ENCODE assay signal across 9 cellular contexts in the genomic region with DNA sequence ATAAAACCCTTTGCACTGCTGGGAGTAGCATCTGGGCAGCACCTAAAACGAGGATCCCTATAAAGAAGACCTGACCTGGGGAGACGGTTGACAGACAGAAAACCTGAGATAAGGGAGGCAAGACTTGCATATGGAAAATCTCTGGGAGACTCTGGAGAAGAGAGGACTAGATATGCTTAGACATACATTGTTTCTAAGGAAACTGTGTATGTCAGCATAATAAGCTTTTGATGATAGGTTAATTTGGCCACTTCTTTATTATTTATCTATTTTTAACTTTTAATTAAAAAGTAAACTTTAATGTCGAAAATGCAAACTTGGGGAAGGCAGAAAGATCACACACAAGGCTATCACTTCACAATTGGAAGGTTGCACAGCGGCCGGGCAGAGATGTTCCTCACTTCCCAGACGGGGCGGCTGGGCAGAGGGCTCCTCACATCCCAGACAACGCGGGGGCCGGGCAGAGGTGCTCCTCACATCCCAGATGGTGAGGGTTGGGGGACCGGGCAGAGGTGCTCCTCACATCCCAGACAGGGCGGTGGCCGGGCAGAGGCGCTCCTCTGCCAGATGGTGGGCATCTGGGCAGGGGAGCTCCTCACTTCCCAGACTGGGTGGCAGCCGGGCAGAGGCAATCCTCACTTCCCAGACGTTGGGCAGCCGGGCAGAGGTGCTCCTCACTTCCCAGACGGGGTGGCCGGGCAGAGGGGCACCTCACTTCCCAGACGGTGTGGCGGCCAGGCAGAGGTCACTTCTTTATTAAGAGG.
"Had no signal": no experiment of that assay in that cellular context is flagged by ENCODE, and none has a peak within 500 bp of the region (broad histone marks: within the 10 kb centered on the region; RNA-seq: fewer than 3 reads in every experiment).

No MANE protein-coding gene starts in this region.

- DNase-seq: H9, HCEC 1CT, Karpas-422, KBM-7 had no signal

- H3K27ac ChIP-seq: KMS-11 had no signal

- FAIRE-seq: H1, H54, HTR-8/SVneo had no signal

- ATAC-seq: GM23338 had no signal

- H3K4me2 ChIP-seq: GM23338, KMS-11 had no signal

- H2AFZ ChIP-seq: GM23338 had no signal

- H3K9ac ChIP-seq: KMS-11 had no signal

- H3K4me3 ChIP-seq: GM23338 had no signal
